ENCODE assay signal across 8 cellular contexts in the genomic region with DNA sequence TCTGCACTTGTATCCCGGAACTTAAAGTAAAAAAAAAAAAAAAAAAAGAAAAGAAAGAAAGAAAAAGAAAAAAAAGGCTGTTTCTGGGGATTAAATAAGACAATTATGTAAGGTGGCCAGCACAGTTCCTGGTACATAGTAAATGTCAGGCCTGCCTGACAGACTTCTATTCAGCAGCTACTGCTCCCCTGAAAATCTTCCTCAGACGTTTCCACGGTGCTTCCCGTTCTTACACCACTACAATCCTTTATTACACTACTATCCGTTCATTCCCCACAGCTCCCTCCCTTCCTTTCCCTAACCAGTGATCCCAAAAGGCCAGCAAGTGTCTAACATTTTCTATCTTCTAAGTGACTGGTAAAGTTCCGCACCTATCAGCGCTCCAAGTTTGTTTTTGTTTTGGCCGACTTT. TPM values are rescaled to one million over a fixed set of nuclear protein-coding genes. Genes with fewer than 3 reads are reported as not detected.
DNase-seq lines count a peak whose midpoint lies in the region; ATAC-seq and TF ChIP-seq lines count a peak whose summit lies in the region.

No MANE protein-coding gene starts in this region.

- H3K36me3 ChIP-seq in Caco-2 (ENCODE audit: control insufficient read depth, insufficient read depth, low read length) (no peaks in the 10 kb centered on the region), lung (ENCODE audit: control insufficient read depth in 2 of 2, insufficient read depth in 2 of 2, low read length in 2 of 2) (peaks cover 0 to 2% of the 10 kb centered on the region in 2 donors), transverse colon (peaks cover 0 to 4% (median 0%) of the 10 kb centered on the region in 4 donors)

- TF ChIP-seq CTCF in Caco-2 (IDR thresholded peaks at IDR 0.05; ENCODE audit: insufficient read depth in 1 of 2, low read depth in 1 of 2, low read length in 1 of 2, severe bottlenecking in 1 of 2, unreplicated experiment in 1 of 2): no peak
- no peak for TF ChIP-seq CTCF in brain (conservative IDR thresholded peaks at IDR 0.05)
- no peak for TF ChIP-seq CTCF in lung (IDR thresholded peaks at IDR 0.05; ENCODE audit: control extremely low read depth, extremely low read depth)
- TF ChIP-seq CTCF in transverse colon (IDR thresholded peaks at IDR 0.05): no peak

- H3K4me3 ChIP-seq in Caco-2 (ENCODE audit: low read depth, low read length): peak overlapping the region; percentile 76
- H3K4me3 ChIP-seq in lung: peak overlapping the region; percentile 98
- H3K4me3 ChIP-seq in transverse colon: peak overlapping the region; percentile 85 to 98 (median 90)

- TF ChIP-seq EP300 in transverse colon (IDR thresholded peaks at IDR 0.05; ENCODE audit: low read depth): no peak

- CTCF ChIA-PET in Caco-2 (lab: Charles Lee): no interaction called here

- H3K36me3 Mint-ChIP-seq in Caco-2 (ENCODE audit: insufficient read depth, unreplicated experiment) (peaks cover 17% of the 10 kb centered on the region), brain (peaks cover 7% of the 10 kb centered on the region)

- POLR2A ChIA-PET in Caco-2 (lab: Charles Lee): interaction anchor here (0.6 to 0.8 kb wide), 2 partner anchors 70 to 111 kb away, joined by 6 to 8 read pairs; a partner anchor contains a TSS

- H3K9me3 Mint-ChIP-seq in Caco-2 (ENCODE audit: unreplicated experiment): no peaks in the 10 kb centered on the region
- peaks cover 0 to 2% (median 0%) of the 10 kb centered on the region in 5 experiments for H3K9me3 Mint-ChIP-seq in brain

- H3K4me1 Mint-ChIP-seq in Caco-2 (ENCODE audit: low read depth, unreplicated experiment): peaks cover 6% of the 10 kb centered on the region
- peaks cover 41% of the 10 kb centered on the region for H3K4me1 Mint-ChIP-seq in brain

- H3K4me3 Mint-ChIP-seq in Caco-2 (ENCODE audit: unreplicated experiment) (peak overlapping the region; percentile 82), brain (peak overlapping the region; percentile 91 to 97 (median 92))

- WGBS in lung, 2 donors: 7 to 8% methylated on average over 8 of the region's 8 CpGs
- WGBS in transverse colon (ENCODE audit: low coverage in 1 of 2), 2 donors: 10 to 12% methylated on average over 7 to 8 of the region's 8 CpGs

- H3K27ac Mint-ChIP-seq in Caco-2 (ENCODE audit: unreplicated experiment) (peak overlapping the region; percentile 93), brain (peak overlapping the region; percentile 94 to 98 (median 98))

- intact Hi-C loops in Caco-2 (cut with micrococcal nuclease; ENCODE audit: unreplicated experiment): no loop called here
- intact Hi-C loops in transverse colon (cut with DNase I; ENCODE audit: low total_unique reads): loop anchor here (2.0 kb wide), 1 partner anchor 68 kb away; no protein-coding TSS in a partner anchor

- H3K27me3 Mint-ChIP-seq in Caco-2 (ENCODE audit: insufficient read depth, unreplicated experiment): no peaks in the 10 kb centered on the region
- peaks cover 12% of the 10 kb centered on the region for H3K27me3 Mint-ChIP-seq in brain

- BruUV-seq in Caco-2 (replicated peaks; lab: Mats Ljungman, UMichigan): no TSS peak

- H3K27me3 ChIP-seq in Caco-2 (replicated peaks; ENCODE audit: control insufficient read depth, insufficient read depth, low read length): no peaks in the 10 kb centered on the region
- no peaks in the 10 kb centered on the region for H3K27me3 ChIP-seq in lung (ENCODE audit: control insufficient read depth, insufficient read depth)
- no peaks in the 10 kb centered on the region for H3K27me3 ChIP-seq in transverse colon

- in situ Hi-C loops in transverse colon (cut with MboI; ENCODE audit: low pct_ligation_motif_present in 1 of 4, low pct_unique_long_range_greater_than_20kb in 1 of 4, low sequenced_read_pairs in 3 of 4): loop anchor here in 1 of 4 donors (25.0 kb wide), 1 partner anchor 284 kb away; no protein-coding TSS in a partner anchor

- ATAC-seq in lung (ENCODE audit: insufficient read depth, low FRiP score): no peak

- H3K9me3 ChIP-seq in Caco-2: no peaks in the 10 kb centered on the region
- no peaks in the 10 kb centered on the region for H3K9me3 ChIP-seq in lung (ENCODE audit: control insufficient read depth in 2 of 2, insufficient read depth in 1 of 2, low read length in 1 of 2)
- no peaks in the 10 kb centered on the region for H3K9me3 ChIP-seq in transverse colon

- H3K4me1 ChIP-seq in Caco-2: peaks cover 5% of the 10 kb centered on the region
- peaks cover 6 to 7% of the 10 kb centered on the region in 2 donors for H3K4me1 ChIP-seq in lung (ENCODE audit: control insufficient read depth in 2 of 2, insufficient read depth in 2 of 2, low read length in 2 of 2)
- peaks cover 6 to 28% (median 16%) of the 10 kb centered on the region in 4 donors for H3K4me1 ChIP-seq in transverse colon

- H3K27ac ChIP-seq in lung (ENCODE audit: low read depth in 1 of 2, low read length in 1 of 2) (peak overlapping the region; percentile 100), transverse colon (peak overlapping the region; percentile 98 to 100 (median 99))

- DNase-seq in Caco-2: no peak
- DNase-seq in HT-29 (ENCODE audit: low spot score): peak; percentile 31
- DNase-seq in lung (ENCODE audit: low spot score): no peak
- no peak for DNase-seq in transverse colon
- DNase-seq in SKM-1 treated with dmso at 0.1 percent for 144 hours (lab: John Stamatoyannopoulos, UW; ENCODE audit: unreplicated experiment): no peak
- no peak for DNase-seq in HCEC 1CT
- no peak for DNase-seq in cerebellar cortex (ENCODE audit: low spot score)

- no peak for TF ChIP-seq POLR2A in transverse colon (IDR thresholded peaks at IDR 0.05)

RNA-seq across cellular contexts. Expression of a gene that starts 0.6 kb away (rescaled TPM):
- total RNA-seq in Caco-2 (2022): 24.1 and 24.3 TPM in 2 replicates
- 18.1 and 21.3 TPM in 2 replicates for total RNA-seq in HT-29 (2014; rRNA removed; shearing (Covaris generic))
- 4.1 TPM for polyA plus RNA-seq in brain (ENCODE audit: insufficient read depth, low read depth, low replicate concordance)
- 10 to 100 TPM; 31.5 to 69.9 TPM for total RNA-seq in lung
- 10 to 100 TPM in 1 of 2 donors, 1 to 10 TPM in 1; 10.0 to 20.6 TPM for polyA plus RNA-seq in lung
- total RNA-seq in transverse colon: 10 to 100 TPM; 14.6 to 31.0 (median 23.2) TPM
